In the genomic region with DNA sequence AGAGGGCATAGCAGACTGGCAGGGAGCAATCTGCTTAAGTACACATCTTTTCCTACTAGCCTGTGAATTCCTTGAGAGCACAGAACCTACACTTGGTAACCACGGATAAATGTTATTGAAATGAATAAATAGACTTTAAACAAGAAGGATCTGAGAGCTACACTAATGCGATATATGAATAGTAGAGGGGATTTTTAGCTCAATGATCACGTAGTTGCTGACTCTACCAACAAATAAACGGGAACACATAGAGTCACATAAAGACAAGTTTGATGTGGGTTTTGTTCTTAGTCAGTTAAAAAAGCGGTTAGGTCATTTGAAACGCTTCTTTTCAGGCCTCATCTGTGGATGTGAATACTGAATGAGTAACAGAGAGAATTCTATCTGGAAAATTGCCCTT, we compare ENCODE assay signal across 1 cellular context.
TF ChIP-seq lines count a peak whose summit lies in the region.

No MANE protein-coding gene starts in this region.

TF ChIP-seq in GM12878, 131 proteins besides CTCF, POLR2A, EP300 and RAD21 (continued from another document):
- TF ChIP-seq MEF2A (IDR thresholded peaks at IDR 0.05; ENCODE audit: insufficient read depth, low read depth, low read length) (peak; percentile 71; the same call in 1 of the 2 replicates), ETV6 (conservative IDR thresholded peaks at IDR 0.05 in 1 of 2, IDR thresholded peaks at IDR 0.05 in 1 of 2; ENCODE audit: borderline replicate concordance in 1 of 2, low read depth in 1 of 2) (peak in 1 of 2 experiments; percentile 46; a peak in 1 of 4 replicates), TCF12 (IDR thresholded peaks at IDR 0.05; ENCODE audit: low read depth, low read length) (no peak), IRF4 (IDR thresholded peaks at IDR 0.05; ENCODE audit: low read depth, low read length) (peak; percentile 78; the same call in 1 of the 2 replicates), NBN (IDR thresholded peaks at IDR 0.05) (0 out of 2 replicates have a peak, but pooled peaks have one; percentile 14), RELA (IDR thresholded peaks at IDR 0.05; ENCODE audit: borderline replicate concordance, partially characterized antibody) (peak; percentile 25), CBFB (IDR thresholded peaks at IDR 0.05; ENCODE audit: low read depth) (peak; percentile 38; the same call in 1 of the 2 replicates), USF1 (IDR thresholded peaks at IDR 0.05; ENCODE audit: borderline replicate concordance, extremely low read length, insufficient read depth, low read depth, low read length) (no peak), POLR2AphosphoS5 (IDR thresholded peaks at IDR 0.05; ENCODE audit: low read length) (no peak), TBL1XR1 (IDR thresholded peaks at IDR 0.05; ENCODE audit: low read depth, low read length) (peak; percentile 41; the same call in 1 of the 2 replicates), FOXM1 (IDR thresholded peaks at IDR 0.05; ENCODE audit: low read depth, low read length) (peak; percentile 92), EED (IDR thresholded peaks at IDR 0.05; ENCODE audit: low read depth) (0 out of 2 replicates have a peak, but pooled peaks have one; percentile 41), ATF7 (IDR thresholded peaks at IDR 0.05; ENCODE audit: low read depth) (peak; percentile 88), GATAD2B (conservative IDR thresholded peaks at IDR 0.05; ENCODE audit: low read depth) (no peak), ZNF592 (IDR thresholded peaks at IDR 0.05) (0 out of 2 replicates have a peak, but pooled peaks have one; percentile 22), BCL11A (IDR thresholded peaks at IDR 0.05; ENCODE audit: low read depth, low read length) (peak; percentile 79), MLLT1 (IDR thresholded peaks at IDR 0.05) (0 out of 2 replicates have a peak, but pooled peaks have one; percentile 23), IRF3 (IDR thresholded peaks at IDR 0.05) (no peak), NFIC (IDR thresholded peaks at IDR 0.05; ENCODE audit: low read depth, low read length) (peak; percentile 94), CEBPB (IDR thresholded peaks at IDR 0.05; ENCODE audit: borderline replicate concordance in 1 of 2, low read depth in 2 of 2, low read length in 2 of 2) (no peak), IKZF1 (conservative IDR thresholded peaks at IDR 0.05) (peak; percentile 73)
- TF ChIP-seq, protein P1, sequence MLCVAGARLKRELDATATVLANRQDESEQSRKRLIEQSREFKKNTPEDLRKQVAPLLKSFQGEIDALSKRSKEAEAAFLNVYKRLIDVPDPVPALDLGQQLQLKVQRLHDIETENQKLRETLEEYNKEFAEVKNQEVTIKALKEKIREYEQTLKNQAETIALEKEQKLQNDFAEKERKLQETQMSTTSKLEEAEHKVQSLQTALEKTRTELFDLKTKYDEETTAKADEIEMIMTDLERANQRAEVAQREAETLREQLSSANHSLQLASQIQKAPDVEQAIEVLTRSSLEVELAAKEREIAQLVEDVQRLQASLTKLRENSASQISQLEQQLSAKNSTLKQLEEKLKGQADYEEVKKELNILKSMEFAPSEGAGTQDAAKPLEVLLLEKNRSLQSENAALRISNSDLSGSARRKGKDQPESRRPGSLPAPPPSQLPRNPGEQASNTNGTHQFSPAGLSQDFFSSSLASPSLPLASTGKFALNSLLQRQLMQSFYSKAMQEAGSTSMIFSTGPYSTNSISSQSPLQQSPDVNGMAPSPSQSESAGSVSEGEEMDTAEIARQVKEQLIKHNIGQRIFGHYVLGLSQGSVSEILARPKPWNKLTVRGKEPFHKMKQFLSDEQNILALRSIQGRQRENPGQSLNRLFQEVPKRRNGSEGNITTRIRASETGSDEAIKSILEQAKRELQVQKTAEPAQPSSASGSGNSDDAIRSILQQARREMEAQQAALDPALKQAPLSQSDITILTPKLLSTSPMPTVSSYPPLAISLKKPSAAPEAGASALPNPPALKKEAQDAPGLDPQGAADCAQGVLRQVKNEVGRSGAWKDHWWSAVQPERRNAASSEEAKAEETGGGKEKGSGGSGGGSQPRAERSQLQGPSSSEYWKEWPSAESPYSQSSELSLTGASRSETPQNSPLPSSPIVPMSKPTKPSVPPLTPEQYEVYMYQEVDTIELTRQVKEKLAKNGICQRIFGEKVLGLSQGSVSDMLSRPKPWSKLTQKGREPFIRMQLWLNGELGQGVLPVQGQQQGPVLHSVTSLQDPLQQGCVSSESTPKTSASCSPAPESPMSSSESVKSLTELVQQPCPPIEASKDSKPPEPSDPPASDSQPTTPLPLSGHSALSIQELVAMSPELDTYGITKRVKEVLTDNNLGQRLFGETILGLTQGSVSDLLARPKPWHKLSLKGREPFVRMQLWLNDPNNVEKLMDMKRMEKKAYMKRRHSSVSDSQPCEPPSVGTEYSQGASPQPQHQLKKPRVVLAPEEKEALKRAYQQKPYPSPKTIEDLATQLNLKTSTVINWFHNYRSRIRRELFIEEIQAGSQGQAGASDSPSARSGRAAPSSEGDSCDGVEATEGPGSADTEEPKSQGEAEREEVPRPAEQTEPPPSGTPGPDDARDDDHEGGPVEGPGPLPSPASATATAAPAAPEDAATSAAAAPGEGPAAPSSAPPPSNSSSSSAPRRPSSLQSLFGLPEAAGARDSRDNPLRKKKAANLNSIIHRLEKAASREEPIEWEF (IDR thresholded peaks at IDR 0.05; ENCODE audit: insufficient replicate concordance, low read depth, low read length), result peak; percentile 69
- TF ChIP-seq, protein P2, sequence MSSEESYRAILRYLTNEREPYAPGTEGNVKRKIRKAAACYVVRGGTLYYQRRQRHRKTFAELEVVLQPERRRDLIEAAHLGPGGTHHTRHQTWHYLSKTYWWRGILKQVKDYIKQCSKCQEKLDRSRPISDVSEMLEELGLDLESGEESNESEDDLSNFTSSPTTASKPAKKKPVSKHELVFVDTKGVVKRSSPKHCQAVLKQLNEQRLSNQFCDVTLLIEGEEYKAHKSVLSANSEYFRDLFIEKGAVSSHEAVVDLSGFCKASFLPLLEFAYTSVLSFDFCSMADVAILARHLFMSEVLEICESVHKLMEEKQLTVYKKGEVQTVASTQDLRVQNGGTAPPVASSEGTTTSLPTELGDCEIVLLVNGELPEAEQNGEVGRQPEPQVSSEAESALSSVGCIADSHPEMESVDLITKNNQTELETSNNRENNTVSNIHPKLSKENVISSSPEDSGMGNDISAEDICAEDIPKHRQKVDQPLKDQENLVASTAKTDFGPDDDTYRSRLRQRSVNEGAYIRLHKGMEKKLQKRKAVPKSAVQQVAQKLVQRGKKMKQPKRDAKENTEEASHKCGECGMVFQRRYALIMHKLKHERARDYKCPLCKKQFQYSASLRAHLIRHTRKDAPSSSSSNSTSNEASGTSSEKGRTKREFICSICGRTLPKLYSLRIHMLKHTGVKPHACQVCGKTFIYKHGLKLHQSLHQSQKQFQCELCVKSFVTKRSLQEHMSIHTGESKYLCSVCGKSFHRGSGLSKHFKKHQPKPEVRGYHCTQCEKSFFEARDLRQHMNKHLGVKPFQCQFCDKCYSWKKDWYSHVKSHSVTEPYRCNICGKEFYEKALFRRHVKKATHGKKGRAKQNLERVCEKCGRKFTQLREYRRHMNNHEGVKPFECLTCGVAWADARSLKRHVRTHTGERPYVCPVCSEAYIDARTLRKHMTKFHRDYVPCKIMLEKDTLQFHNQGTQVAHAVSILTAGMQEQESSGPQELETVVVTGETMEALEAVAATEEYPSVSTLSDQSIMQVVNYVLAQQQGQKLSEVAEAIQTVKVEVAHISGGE (CRISPR knock-in tag; IDR thresholded peaks at IDR 0.05), result no peak
- TF ChIP-seq, protein P3, sequence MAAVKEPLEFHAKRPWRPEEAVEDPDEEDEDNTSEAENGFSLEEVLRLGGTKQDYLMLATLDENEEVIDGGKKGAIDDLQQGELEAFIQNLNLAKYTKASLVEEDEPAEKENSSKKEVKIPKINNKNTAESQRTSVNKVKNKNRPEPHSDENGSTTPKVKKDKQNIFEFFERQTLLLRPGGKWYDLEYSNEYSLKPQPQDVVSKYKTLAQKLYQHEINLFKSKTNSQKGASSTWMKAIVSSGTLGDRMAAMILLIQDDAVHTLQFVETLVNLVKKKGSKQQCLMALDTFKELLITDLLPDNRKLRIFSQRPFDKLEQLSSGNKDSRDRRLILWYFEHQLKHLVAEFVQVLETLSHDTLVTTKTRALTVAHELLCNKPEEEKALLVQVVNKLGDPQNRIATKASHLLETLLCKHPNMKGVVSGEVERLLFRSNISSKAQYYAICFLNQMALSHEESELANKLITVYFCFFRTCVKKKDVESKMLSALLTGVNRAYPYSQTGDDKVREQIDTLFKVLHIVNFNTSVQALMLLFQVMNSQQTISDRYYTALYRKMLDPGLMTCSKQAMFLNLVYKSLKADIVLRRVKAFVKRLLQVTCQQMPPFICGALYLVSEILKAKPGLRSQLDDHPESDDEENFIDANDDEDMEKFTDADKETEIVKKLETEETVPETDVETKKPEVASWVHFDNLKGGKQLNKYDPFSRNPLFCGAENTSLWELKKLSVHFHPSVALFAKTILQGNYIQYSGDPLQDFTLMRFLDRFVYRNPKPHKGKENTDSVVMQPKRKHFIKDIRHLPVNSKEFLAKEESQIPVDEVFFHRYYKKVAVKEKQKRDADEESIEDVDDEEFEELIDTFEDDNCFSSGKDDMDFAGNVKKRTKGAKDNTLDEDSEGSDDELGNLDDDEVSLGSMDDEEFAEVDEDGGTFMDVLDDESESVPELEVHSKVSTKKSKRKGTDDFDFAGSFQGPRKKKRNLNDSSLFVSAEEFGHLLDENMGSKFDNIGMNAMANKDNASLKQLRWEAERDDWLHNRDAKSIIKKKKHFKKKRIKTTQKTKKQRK (IDR thresholded peaks at IDR 0.05; ENCODE audit: low read depth, low read length), result no peak
